ENCODE assay signal across 8 cellular contexts in genomic region chr2:70247364-70248144, GRCh38. TPM values are rescaled to one million over a fixed set of nuclear protein-coding genes. Genes with fewer than 3 reads are reported as not detected.
A peak's percentile ranks its signal among the peaks of the same experiment; 100 is the strongest.
DNase-seq lines count a peak whose midpoint lies in the region; ATAC-seq and TF ChIP-seq lines count a peak whose summit lies in the region.

No MANE protein-coding gene starts in this region.

- peak overlapping the region; percentile 95 to 99 (median 98) for H3K27ac Mint-ChIP-seq in CD14-positive monocyte
- H3K27ac Mint-ChIP-seq in activated CD8-positive, alpha-beta T cell treated with anti-CD3 and anti-CD28 coated beads, Interleukin-2, amount 10 ng/mL, durations not matched to agents 7 days and 5 days, result peak overlapping the region; percentile 98

- peaks cover 0 to 3% (median 0%) of the 10 kb centered on the region in 3 donors for H3K27me3 Mint-ChIP-seq in CD14-positive monocyte (ENCODE audit: low read depth in 3 of 3)
- H3K27me3 Mint-ChIP-seq in activated CD8-positive, alpha-beta T cell treated with anti-CD3 and anti-CD28 coated beads, Interleukin-2, amount 10 ng/mL, durations not matched to agents 7 days and 5 days (ENCODE audit: low read depth), result no peaks in the 10 kb centered on the region

- H3K9me3 ChIP-seq in HUES48 (ENCODE audit: control insufficient read depth, insufficient read depth, low read length), result no peaks in the 10 kb centered on the region

- peak overlapping the region; percentile 100 for H3K9ac ChIP-seq in HUES48 (ENCODE audit: low read depth, low read length)

- peak overlapping the region; percentile 99 for H3K27ac ChIP-seq in HUES48 (ENCODE audit: low read depth, low read length)
- H3K27ac ChIP-seq in skin epidermis, result peak overlapping the region; percentile 84 to 99 (median 93)

- intact Hi-C loops in CD14-positive monocyte (cut with micrococcal nuclease), result loop anchor here (2.0 to 10.0 kb wide), 3 partner anchors 45 to 343 kb away; partner anchors contain the start of gene SNRPG (in 2 of the 2)

- H3K36me3 Mint-ChIP-seq in CD14-positive monocyte, result peaks cover 5 to 9% of the 10 kb centered on the region in 2 donors
- H3K36me3 Mint-ChIP-seq in activated CD8-positive, alpha-beta T cell treated with anti-CD3 and anti-CD28 coated beads, Interleukin-2, amount 10 ng/mL, durations not matched to agents 7 days and 5 days (ENCODE audit: low read depth), result peaks cover 39% of the 10 kb centered on the region

- no peaks in the 10 kb centered on the region for H3K9me3 Mint-ChIP-seq in CD14-positive monocyte
- H3K9me3 Mint-ChIP-seq in activated CD8-positive, alpha-beta T cell treated with anti-CD3 and anti-CD28 coated beads, Interleukin-2, amount 10 ng/mL, durations not matched to agents 7 days and 5 days (ENCODE audit: insufficient read depth), result no peaks in the 10 kb centered on the region

- CTCF ChIA-PET in activated CD8-positive, alpha-beta T cell treated with anti-CD3 and anti-CD28 coated beads, Interleukin-2, amount 10 ng/mL, durations not matched to agents 7 days and 5 days (lab: Charles Lee), result interaction anchor here (0.9 to 1.3 kb wide), 5 partner anchors 11 to 333 kb away, joined by 3 to 7 read pairs (median 3); partner anchors contain the start of genes FAM136A, MXD1 and PCYOX1

- ATAC-seq in activated CD8-positive, alpha-beta T cell treated with anti-CD3 and anti-CD28 coated beads, Interleukin-2, amount 10 ng/mL, durations not matched to agents 7 days and 5 days, result no peak
- no peak for ATAC-seq in GM19324 (IDR thresholded peaks at IDR 0.05; ENCODE audit: low FRiP score, unreplicated experiment)
- ATAC-seq in GM21381 (IDR thresholded peaks at IDR 0.05; ENCODE audit: unreplicated experiment), result no peak

- peak overlapping the region; percentile 97 to 100 for H3K4me3 Mint-ChIP-seq in CD14-positive monocyte
- peak overlapping the region; percentile 99 for H3K4me3 Mint-ChIP-seq in activated CD8-positive, alpha-beta T cell treated with anti-CD3 and anti-CD28 coated beads, Interleukin-2, amount 10 ng/mL, durations not matched to agents 7 days and 5 days

- POLR2A ChIA-PET in activated CD8-positive, alpha-beta T cell treated with anti-CD3 and anti-CD28 coated beads, Interleukin-2, amount 10 ng/mL, durations not matched to agents 7 days and 5 days (lab: Charles Lee), result interaction anchor here (0.7 to 4.3 kb wide), 6 partner anchors 10 to 57 kb away, joined by 3 to 35 read pairs (median 4); partner anchors contain the start of genes C2orf42, FAM136A, PCYOX1 and SNRPG

- peaks cover 31% of the 10 kb centered on the region for H3K4me1 Mint-ChIP-seq in CD14-positive monocyte
- H3K4me1 Mint-ChIP-seq in activated CD8-positive, alpha-beta T cell treated with anti-CD3 and anti-CD28 coated beads, Interleukin-2, amount 10 ng/mL, durations not matched to agents 7 days and 5 days (ENCODE audit: low read depth), result peaks cover 39% of the 10 kb centered on the region

- H3K4me1 ChIP-seq in HUES48 (ENCODE audit: control insufficient read depth, insufficient read depth, low read length), result peaks cover 23% of the 10 kb centered on the region

- DNase-seq in CD14-positive monocyte (ENCODE audit: low spot score), result no peak
- DNase-seq in activated CD8-positive, alpha-beta T cell treated with anti-CD3 and anti-CD28 coated beads, Interleukin-2, amount 10 ng/mL, durations not matched to agents 7 days and 5 days, result no peak
- DNase-seq in stimulated activated CD4-positive, alpha-beta T cell treated with anti-CD3 and anti-CD28 coated beads, Interleukin-4, amount 100 ng/mL, for 24 hours, result no peak

- peaks cover 10% of the 10 kb centered on the region; the same call in 1 of the 2 replicates for H3K36me3 ChIP-seq in HUES48 (ENCODE audit: control insufficient read depth, insufficient read depth, low read length)

- no peaks in the 10 kb centered on the region for H3K27me3 ChIP-seq in HUES48 (ENCODE audit: control insufficient read depth, insufficient read depth, low read length)

- no peak for TF ChIP-seq CTCF in CD14-positive monocyte (IDR thresholded peaks at IDR 0.05)

- H3K4me3 ChIP-seq in HUES48 (ENCODE audit: low read depth, low read length) (peak overlapping the region; percentile 100), iPS-11a (ENCODE audit: low read depth, low read length) (peak overlapping the region; percentile 92), skin epidermis (peak overlapping the region; percentile 54 to 89 (median 79))

RNA-seq across cellular contexts. Expression of gene TIA1, which starts 0.9 kb away (rescaled TPM):
- 10 to 100 TPM; 47.0 to 48.7 TPM for polyA plus RNA-seq in CD14-positive monocyte
- 100 to 1,000 TPM; 119 to 125 TPM for total RNA-seq in activated CD8-positive, alpha-beta T cell treated with anti-CD3 and anti-CD28 coated beads, Interleukin-2, amount 10 ng/mL, durations not matched to agents 7 days and 5 days

RNA-seq across cellular contexts. Expression of gene PCYOX1, which starts 10.4 kb away (rescaled TPM):
- polyA plus RNA-seq in CD14-positive monocyte, result 10 to 100 TPM; 10.8 to 16.5 TPM
- total RNA-seq in activated CD8-positive, alpha-beta T cell treated with anti-CD3 and anti-CD28 coated beads, Interleukin-2, amount 10 ng/mL, durations not matched to agents 7 days and 5 days, result 10 to 100 TPM; 14.5 to 15.2 TPM

RNA-seq across cellular contexts. Expression of gene SNRPG, which starts 46.0 kb away (rescaled TPM):
- polyA plus RNA-seq in CD14-positive monocyte, result 100 to 1,000 TPM; 214 to 233 TPM
- total RNA-seq in activated CD8-positive, alpha-beta T cell treated with anti-CD3 and anti-CD28 coated beads, Interleukin-2, amount 10 ng/mL, durations not matched to agents 7 days and 5 days, result 100 to 1,000 TPM; 385 to 389 TPM

RNA-seq across cellular contexts. Expression of gene FAM136A, which starts 54.3 kb away (rescaled TPM):
- polyA plus RNA-seq in CD14-positive monocyte, result 10 to 100 TPM; 30.1 to 31.8 TPM
- 10 to 100 TPM; 45.5 to 51.0 TPM for total RNA-seq in activated CD8-positive, alpha-beta T cell treated with anti-CD3 and anti-CD28 coated beads, Interleukin-2, amount 10 ng/mL, durations not matched to agents 7 days and 5 days

RNA-seq across cellular contexts. Expression of gene C2orf42, which starts 56.7 kb away (rescaled TPM):
- 1 to 10 TPM; 3.0 to 4.0 TPM for polyA plus RNA-seq in CD14-positive monocyte
- 10 to 100 TPM; 23.0 to 29.4 TPM for total RNA-seq in activated CD8-positive, alpha-beta T cell treated with anti-CD3 and anti-CD28 coated beads, Interleukin-2, amount 10 ng/mL, durations not matched to agents 7 days and 5 days
